Comparison of ENCODE assay signal across 21 cellular contexts in the genomic region with DNA sequence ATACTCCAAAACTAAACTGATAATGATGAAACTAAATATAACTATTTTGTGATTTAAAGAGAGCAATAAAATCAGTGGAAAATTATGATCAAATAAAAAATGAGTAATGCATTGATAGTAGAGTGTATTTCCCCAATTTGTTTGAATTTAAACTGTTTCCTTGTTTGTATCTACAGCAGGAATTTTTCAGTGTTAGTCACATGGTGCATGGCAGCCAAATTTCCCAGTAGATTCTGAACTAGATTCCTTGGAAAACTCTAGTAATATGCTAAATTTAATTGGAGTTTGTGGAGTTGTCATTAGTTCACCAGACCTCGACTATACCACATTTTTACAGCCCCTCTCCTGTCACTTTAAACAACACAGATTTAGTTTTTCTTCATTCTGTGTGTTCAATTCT.
DNase-seq lines count a peak whose midpoint lies in the region; ATAC-seq and TF ChIP-seq lines count a peak whose summit lies in the region.
"Had no signal": no experiment of that assay in that cellular context is flagged by ENCODE, and none has a peak within 500 bp of the region (broad histone marks: within the 10 kb centered on the region; RNA-seq: fewer than 3 reads in every experiment).

No MANE protein-coding gene starts in this region.

- peaks cover 25% of the 10 kb centered on the region for H3K36me3 Mint-ChIP-seq in HFFc6 (ENCODE audit: low read depth)
- peaks cover 8 to 12% (median 9%) of the 10 kb centered on the region in 3 donors for H3K36me3 Mint-ChIP-seq in immature natural killer cell

- H3K4me3 ChIP-seq in SK-N-MC (no peak overlapping the region), iPS-20b (ENCODE audit: low read length) (no peak overlapping the region)
- H3K4me3 ChIP-seq: BLaER1 treated with 17β-estradiol and CSF1 and Interleukin-3, amounts not matched to agents 10 nM and 100 nM had no signal

- H3K4me1 Mint-ChIP-seq in HFFc6 (ENCODE audit: low read depth) (peaks cover 37% of the 10 kb centered on the region), immature natural killer cell (no peaks in the 10 kb centered on the region)
- H3K4me1 Mint-ChIP-seq: IgD-negative memory B cell had no signal

- H3K9ac ChIP-seq in SK-N-MC (ENCODE audit: insufficient read length) (no peak overlapping the region), iPS-20b (ENCODE audit: low read depth, low read length) (peak overlapping the region; percentile 51; the same call in 1 of the 2 replicates)
- H3K9ac ChIP-seq: BLaER1 treated with 17β-estradiol and CSF1 and Interleukin-3, amounts not matched to agents 10 nM and 100 nM; KMS-11 had no signal

- peaks cover 8% of the 10 kb centered on the region; the same call in 1 of the 2 replicates for H3K9me3 ChIP-seq in SK-N-MC (ENCODE audit: low read depth, low read length)
- peaks cover 5% of the 10 kb centered on the region; the same call in 1 of the 2 replicates for H3K9me3 ChIP-seq in iPS-20b (ENCODE audit: insufficient read depth, low read depth, low read length)

- H3K36me3 ChIP-seq in SK-N-MC (ENCODE audit: insufficient read depth, low read length) (no peaks in the 10 kb centered on the region), iPS-20b (ENCODE audit: insufficient read depth, low read depth, low read length) (no peaks in the 10 kb centered on the region)

- H3K27me3 Mint-ChIP-seq in HFFc6 (ENCODE audit: insufficient read depth) (no peaks in the 10 kb centered on the region), immature natural killer cell (ENCODE audit: low read depth in 3 of 3) (no peaks in the 10 kb centered on the region)
- H3K27me3 Mint-ChIP-seq: CD4-positive, alpha-beta T cell; IgD-negative memory B cell had no signal

- TF ChIP-seq CTCF in HFFc6 (IDR thresholded peaks at IDR 0.05): no peak

- H3K27ac Mint-ChIP-seq in HFFc6: 0 out of 2 replicates have a peak overlapping the region, but pooled peaks have one; percentile 36
- no peak overlapping the region for H3K27ac Mint-ChIP-seq in immature natural killer cell
- H3K27ac Mint-ChIP-seq: CD4-positive, alpha-beta T cell; IgD-negative memory B cell had no signal

- H3K27me3 ChIP-seq in iPS-20b (ENCODE audit: insufficient read depth, low read length): no peaks in the 10 kb centered on the region
- H3K27me3 ChIP-seq: BLaER1 treated with 17β-estradiol and CSF1 and Interleukin-3, amounts not matched to agents 10 nM and 100 nM had no signal

- H3K27ac ChIP-seq in SK-N-MC (peak overlapping the region; percentile 83), iPS-20b (ENCODE audit: low read length) (no peak overlapping the region)
- H3K27ac ChIP-seq: BLaER1 treated with 17β-estradiol and CSF1 and Interleukin-3, amounts not matched to agents 10 nM and 100 nM; KMS-11 had no signal

- peaks cover 21% of the 10 kb centered on the region for H3K9me3 Mint-ChIP-seq in HFFc6
- H3K9me3 Mint-ChIP-seq in immature natural killer cell: peaks cover 2 to 11% (median 5%) of the 10 kb centered on the region in 6 donors

- ATAC-seq in GM21825 (IDR thresholded peaks at IDR 0.05; ENCODE audit: unreplicated experiment): no peak

- DNase-seq in AG20443 (ENCODE audit: low spot score) (peak; percentile 12), HFFc6 (no peak), SK-N-MC (ENCODE audit: low read depth, low spot score) (no peak), GOT3 (lab: John Stamatoyannopoulos, UW) (no peak), immature natural killer cell (no peak)
- DNase-seq: 8988T; AML-193; CD4-positive, alpha-beta T cell; H7; NCI-H1048; NCI-H1417; NCI-H1694; NCI-H2029 treated with DMSO at 0.1 percent for 48 hours; NCI-H526 treated with DMSO at 0.1 percent for 48 hours; Right ventricle myocardium superior; RPMI8226 had no signal

- H3K4me1 ChIP-seq in iPS-20b (ENCODE audit: insufficient read depth, low read length): peaks cover 22% of the 10 kb centered on the region
- H3K4me1 ChIP-seq: BLaER1 treated with 17β-estradiol and CSF1 and Interleukin-3, amounts not matched to agents 10 nM and 100 nM had no signal

- H3K4me3 Mint-ChIP-seq in HFFc6: no peak overlapping the region
- no peak overlapping the region for H3K4me3 Mint-ChIP-seq in immature natural killer cell
- H3K4me3 Mint-ChIP-seq: CD4-positive, alpha-beta T cell; IgD-negative memory B cell had no signal
